24 cellular contexts compared by ENCODE assay signal in genomic region chrX:8194216-8194615, GRCh38. TPM values are rescaled to one million over a fixed set of nuclear protein-coding genes. Genes with fewer than 3 reads are reported as not detected.
DNase-seq lines count a peak whose midpoint lies in the region; TF ChIP-seq lines count a peak whose summit lies in the region.
"Had no signal": no experiment of that assay in that cellular context is flagged by ENCODE, and none has a peak within 500 bp of the region (broad histone marks: within the 10 kb centered on the region; RNA-seq: fewer than 3 reads in every experiment).

No MANE protein-coding gene starts in this region.

- in situ Hi-C loops in Caki2 (cut with HindIII; ENCODE audit: low pct_unique_long_range_greater_than_20kb, low sequenced_read_pairs) = no loop called here

- H3K27ac Mint-ChIP-seq in HFFc6 = no peak overlapping the region
- H3K27ac Mint-ChIP-seq: T-cell had no signal

- H3K4me2 ChIP-seq in smooth muscle cell = no peak overlapping the region

- H3K9me3 Mint-ChIP-seq in HFFc6 = peaks cover 17% of the 10 kb centered on the region

- WGBS in smooth muscle cell (ENCODE audit: low lambda C conversion rate) = 83% methylated on average over 2 of the region's 2 CpGs

- no peaks in the 10 kb centered on the region for H3K36me3 ChIP-seq in smooth muscle cell (ENCODE audit: low read depth)
- H3K36me3 ChIP-seq: HAP-1 had no signal

- H3K9ac ChIP-seq in smooth muscle cell (ENCODE audit: low read depth) = no peak overlapping the region

- H3K4me3 ChIP-seq in epithelial cell of esophagus (ENCODE audit: low read length) (no peak overlapping the region), smooth muscle cell (no peak overlapping the region)
- H3K4me3 ChIP-seq: HAP-1 had no signal

- H3K4me1 ChIP-seq in smooth muscle cell (ENCODE audit: low read depth) = no peaks in the 10 kb centered on the region
- H3K4me1 ChIP-seq: HAP-1 had no signal

- H3K27me3 ChIP-seq in smooth muscle cell (ENCODE audit: low read depth) = no peaks in the 10 kb centered on the region

- H2AFZ ChIP-seq in smooth muscle cell (ENCODE audit: low read depth) = no peak overlapping the region

- no peaks in the 10 kb centered on the region for H3K9me3 ChIP-seq in smooth muscle cell (replicated peaks; ENCODE audit: low read depth)
- H3K9me3 ChIP-seq: HAP-1 had no signal

- H3K36me3 Mint-ChIP-seq in HFFc6 (ENCODE audit: low read depth) = no peaks in the 10 kb centered on the region
- H3K36me3 Mint-ChIP-seq: T-cell had no signal

- no peaks in the 10 kb centered on the region for H3K79me2 ChIP-seq in smooth muscle cell (ENCODE audit: low read depth)

- H3F3A ChIP-seq in smooth muscle cell (ENCODE audit: low read depth) = no peaks in the 10 kb centered on the region

- no peaks in the 10 kb centered on the region for H4K20me1 ChIP-seq in smooth muscle cell (ENCODE audit: low read depth)

- DNase-seq in DMS153 (lab: John Stamatoyannopoulos, UW) (peak; percentile 10), DMS153 treated with DMSO at 0.1 percent for 48 hours (lab: John Stamatoyannopoulos, UW; ENCODE audit: unreplicated experiment) (no peak), Caki2 (ENCODE audit: low read depth) (peak; percentile 32), NCI-H146 treated with DMSO at 0.1 percent for 48 hours (lab: John Stamatoyannopoulos, UW; ENCODE audit: unreplicated experiment) (peak; percentile 43), epithelial cell of esophagus (ENCODE audit: low read depth) (peak; percentile 22), retina (no peak), HFFc6 (no peak), smooth muscle cell (lab: John Stamatoyannopoulos, UW; ENCODE audit: unreplicated experiment) (no peak)
- DNase-seq: AML-193, IMR-90, NCI-H1092 treated with DMSO at 0.1 percent for 48 hours, NCI-H187, NCI-H2107, NCI-H446 treated with DMSO at 0.1 percent for 48 hours, NCI-H774, OCI-M1, RPMI8226, SIG-M5, T-cell had no signal

- no peak overlapping the region for H3K4me3 Mint-ChIP-seq in HFFc6
- H3K4me3 Mint-ChIP-seq: T-cell had no signal

- H3K27ac ChIP-seq in smooth muscle cell (ENCODE audit: low read depth) = no peak overlapping the region
- H3K27ac ChIP-seq: 22Rv1, C4-2B, HL-60 had no signal

- no peaks in the 10 kb centered on the region for H3K4me1 Mint-ChIP-seq in HFFc6 (ENCODE audit: low read depth)
- H3K4me1 Mint-ChIP-seq: T-cell had no signal

- TF ChIP-seq CTCF in epithelial cell of esophagus (IDR thresholded peaks at IDR 0.05; ENCODE audit: insufficient read depth, low read depth, low read length, missing control alignments) (no peak), HFFc6 (IDR thresholded peaks at IDR 0.05) (no peak), smooth muscle cell (IDR thresholded peaks at IDR 0.05; ENCODE audit: borderline replicate concordance, insufficient read depth, poor library complexity, severe bottlenecking) (no peak)

- no peaks in the 10 kb centered on the region for H3K27me3 Mint-ChIP-seq in HFFc6 (ENCODE audit: insufficient read depth)
- H3K27me3 Mint-ChIP-seq: T-cell had no signal

RNA-seq across cellular contexts. Expression of gene VCX2, which starts 23.1 kb away (rescaled TPM):
- total RNA-seq in Caki2 (2014; rRNA removed; shearing (Covaris generic); ENCODE audit: low replicate concordance) = not detected in 2 replicates
- not detected for total RNA-seq in HFFc6 (2021; fragmentation: NEBNext Ultra II Directional; extraction: Animal tissue kit (Norgen Biotek cat#: 25700))
- not detected in 2 replicates for total RNA-seq in smooth muscle cell
- polyA plus RNA-seq in smooth muscle cell = not detected in 2 replicates
- total RNA-seq: HT1080, IMR-90, T-cell had no signal
- polyA plus RNA-seq: IMR-90 had no signal

Comparison
In these comparisons a context has a peak if more than half of its experiments do, and no peak if none do; other contexts are left out.
1. DNase-seq: peak in DMS153 (single experiment), Caki2 (single experiment), NCI-H146 treated with DMSO at 0.1 percent for 48 hours (single experiment) and epithelial cell of esophagus (single experiment); none in DMS153 treated with DMSO at 0.1 percent for 48 hours (single experiment), retina (single experiment), HFFc6 (single experiment) and smooth muscle cell (single experiment).